ENCODE assay signal across 2 cellular contexts in genomic region chr5:75510836-75511434, GRCh38.
A peak's percentile ranks its signal among the peaks of the same experiment; 100 is the strongest.
TF ChIP-seq lines count a peak whose summit lies in the region.

No MANE protein-coding gene starts in this region.

TF ChIP-seq in SK-N-SH treated with all-trans-retinoic acid at 6 μM for 48 hours, 23 proteins besides CTCF, POLR2A, EP300 and RAD21 (continued from another document):
- no peak for TF ChIP-seq BACH2 (CRISPR knock-in tag; IDR thresholded peaks at IDR 0.05; ENCODE audit: borderline replicate concordance)
TF ChIP-seq in SK-N-SH treated with all-trans-retinoic acid at 6 μM for 48 hours: peak in this region for 0.

TF ChIP-seq in K562, 482 proteins besides CTCF, POLR2A, EP300 and RAD21 (continued from another document and continues in another):
- no peak for TF ChIP-seq TOE1 (IDR thresholded peaks at IDR 0.05; ENCODE audit: borderline replicate concordance)
- no peak for TF ChIP-seq TOE1 (CRISPR knock-in tag; IDR thresholded peaks at IDR 0.05; ENCODE audit: borderline replicate concordance, low read depth)
- peak; percentile 19; the same call in 1 of the 2 replicates for TF ChIP-seq ARID4B (CRISPR knock-in tag; IDR thresholded peaks at IDR 0.05)
- peak in 1 of 2 experiments; percentile 41; a peak in 1 of 4 replicates for TF ChIP-seq HDAC1 (IDR thresholded peaks at IDR 0.05)
- TF ChIP-seq NR4A1 (CRISPR knock-in tag; IDR thresholded peaks at IDR 0.05): 0 out of 2 replicates have a peak, but pooled peaks have one; percentile 8
- no peak for TF ChIP-seq NR4A1 (tag; IDR thresholded peaks at IDR 0.05)
- no peak for TF ChIP-seq MTA3 (IDR thresholded peaks at IDR 0.05; ENCODE audit: borderline replicate concordance)
- no peak for TF ChIP-seq RFX5 (IDR thresholded peaks at IDR 0.05; ENCODE audit: low read depth, low read length)
- TF ChIP-seq CCNT2 (IDR thresholded peaks at IDR 0.05; ENCODE audit: borderline replicate concordance, extremely low read depth, insufficient read length, low read depth, low read length): peak; percentile 19
- 0 out of 2 replicates have a peak, but pooled peaks have one; percentile 60 for TF ChIP-seq SRSF1 (IDR thresholded peaks at IDR 0.05; ENCODE audit: low read depth, low read length)
- 0 out of 2 replicates have a peak, but pooled peaks have one; percentile 6 for TF ChIP-seq MBD2 (IDR thresholded peaks at IDR 0.05; ENCODE audit: borderline replicate concordance, low read depth)
- TF ChIP-seq XRCC5 (IDR thresholded peaks at IDR 0.05; ENCODE audit: low read depth, low read length): no peak
- peak; percentile 75 for TF ChIP-seq L3MBTL2 (IDR thresholded peaks at IDR 0.05)
- TF ChIP-seq MGA (IDR thresholded peaks at IDR 0.05): peak; percentile 70
- TF ChIP-seq ZFP91 (CRISPR knock-in tag; IDR thresholded peaks at IDR 0.05): 0 out of 2 replicates have a peak, but pooled peaks have one; percentile 17
- peak; percentile 3 for TF ChIP-seq HMGN3 (IDR thresholded peaks at IDR 0.05; ENCODE audit: borderline replicate concordance, extremely low read depth, insufficient read length, low read depth, low read length)
- TF ChIP-seq UBTF (IDR thresholded peaks at IDR 0.05; ENCODE audit: borderline replicate concordance in 1 of 2, low read depth in 2 of 2, low read length in 2 of 2): peak; percentile 35; a peak in 3 of 4 replicates
- TF ChIP-seq ZNF830 (CRISPR knock-in tag; IDR thresholded peaks at IDR 0.05): 0 out of 2 replicates have a peak, but pooled peaks have one; percentile 22
- peak; percentile 61; the same call in 1 of the 2 replicates for TF ChIP-seq ZNF740 (CRISPR knock-in tag; IDR thresholded peaks at IDR 0.05)
- TF ChIP-seq ZNF740 (tag; IDR thresholded peaks at IDR 0.05): no peak
- TF ChIP-seq ZNF280B (CRISPR knock-in tag; IDR thresholded peaks at IDR 0.05): no peak
- peak; percentile 77 to 92 for TF ChIP-seq E2F6 (IDR thresholded peaks at IDR 0.05; ENCODE audit: borderline replicate concordance in 1 of 2, extremely low read depth in 1 of 2, insufficient read depth in 1 of 2, insufficient read length in 1 of 2, low read depth in 1 of 2, low read length in 1 of 2, poor library complexity in 1 of 2, severe bottlenecking in 1 of 2)
- 0 out of 2 replicates have a peak, but pooled peaks have one; percentile 15 for TF ChIP-seq KAT7 (CRISPR knock-in tag; IDR thresholded peaks at IDR 0.05; ENCODE audit: borderline replicate concordance)
- 0 out of 2 replicates have a peak, but pooled peaks have one; percentile 4 for TF ChIP-seq CTBP1 (IDR thresholded peaks at IDR 0.05; ENCODE audit: borderline replicate concordance)
- TF ChIP-seq FIP1L1 (IDR thresholded peaks at IDR 0.05; ENCODE audit: low read depth, low read length, poor library complexity, severe bottlenecking): peak; percentile 15
- peak; percentile 63 for TF ChIP-seq BHLHE40 (IDR thresholded peaks at IDR 0.05; ENCODE audit: low read length)
